In genomic region chr1:100769906-100770646, GRCh38 we compare ENCODE assay signal across 17 cellular contexts.
"Had no signal": no experiment of that assay in that cellular context is flagged by ENCODE, and none has a peak within 500 bp of the region (broad histone marks: within the 10 kb centered on the region; RNA-seq: fewer than 3 reads in every experiment).

No MANE protein-coding gene starts in this region.

- H3K27ac Mint-ChIP-seq: activated naive CD4-positive, alpha-beta T cell treated with anti-CD3 and anti-CD28 coated beads, Interleukin-2, amount 50 U/mL, for 24 hours; brain; naive B cell had no signal

- H3K27me3 ChIP-seq: dorsolateral prefrontal cortex, esophagus muscularis mucosa, hepatocyte, suprapubic skin, upper lobe of right lung had no signal

- ATAC-seq: upper lobe of right lung had no signal

- H3K79me2 ChIP-seq: hepatocyte had no signal

- H3K4me1 ChIP-seq: suprapubic skin, upper lobe of right lung had no signal

- H3K4me2 ChIP-seq: hepatocyte had no signal

- H3K4me3 Mint-ChIP-seq: activated naive CD4-positive, alpha-beta T cell treated with anti-CD3 and anti-CD28 coated beads, Interleukin-2, amount 50 U/mL, for 24 hours; brain; naive B cell had no signal

- H2AFZ ChIP-seq: hepatocyte had no signal

- H3K27me3 Mint-ChIP-seq: brain had no signal

- H3K4me3 ChIP-seq: dorsolateral prefrontal cortex, esophagus muscularis mucosa, hepatocyte, suprapubic skin, upper lobe of right lung had no signal

- H3K36me3 Mint-ChIP-seq: activated naive CD4-positive, alpha-beta T cell treated with anti-CD3 and anti-CD28 coated beads, Interleukin-2, amount 50 U/mL, for 24 hours; brain; naive B cell had no signal

- H3K9me3 Mint-ChIP-seq: activated naive CD4-positive, alpha-beta T cell treated with anti-CD3 and anti-CD28 coated beads, Interleukin-2, amount 50 U/mL, for 24 hours had no signal

- DNase-seq: activated CD4-positive, alpha-beta T cell treated with anti-CD3 and anti-CD28 coated beads, Interleukin-2, amount 50 U/mL, for 1 hour; activated CD4-positive, CD25-positive, alpha-beta regulatory T cell; activated T-cell treated with anti-CD3 and anti-CD28 coated beads for 4 hours; amygdala; cerebellar nuclear complex; dorsolateral prefrontal cortex; midbrain; naive B cell; right cardiac atrium; stimulated activated naive CD4-positive, alpha-beta T cell treated with Interleukin-2 at 50 U/mL for 16 hours; T-helper 2 cell; upper lobe of right lung had no signal

- H3K4me1 Mint-ChIP-seq: activated naive CD4-positive, alpha-beta T cell treated with anti-CD3 and anti-CD28 coated beads, Interleukin-2, amount 50 U/mL, for 24 hours; brain; naive B cell had no signal

- H3K27ac ChIP-seq: dorsolateral prefrontal cortex, esophagus muscularis mucosa, hepatocyte, suprapubic skin, upper lobe of right lung had no signal

- H3K36me3 ChIP-seq: esophagus muscularis mucosa, suprapubic skin, upper lobe of right lung had no signal

- H3K9me3 ChIP-seq: esophagus muscularis mucosa, suprapubic skin, upper lobe of right lung had no signal
